In the genomic region with DNA sequence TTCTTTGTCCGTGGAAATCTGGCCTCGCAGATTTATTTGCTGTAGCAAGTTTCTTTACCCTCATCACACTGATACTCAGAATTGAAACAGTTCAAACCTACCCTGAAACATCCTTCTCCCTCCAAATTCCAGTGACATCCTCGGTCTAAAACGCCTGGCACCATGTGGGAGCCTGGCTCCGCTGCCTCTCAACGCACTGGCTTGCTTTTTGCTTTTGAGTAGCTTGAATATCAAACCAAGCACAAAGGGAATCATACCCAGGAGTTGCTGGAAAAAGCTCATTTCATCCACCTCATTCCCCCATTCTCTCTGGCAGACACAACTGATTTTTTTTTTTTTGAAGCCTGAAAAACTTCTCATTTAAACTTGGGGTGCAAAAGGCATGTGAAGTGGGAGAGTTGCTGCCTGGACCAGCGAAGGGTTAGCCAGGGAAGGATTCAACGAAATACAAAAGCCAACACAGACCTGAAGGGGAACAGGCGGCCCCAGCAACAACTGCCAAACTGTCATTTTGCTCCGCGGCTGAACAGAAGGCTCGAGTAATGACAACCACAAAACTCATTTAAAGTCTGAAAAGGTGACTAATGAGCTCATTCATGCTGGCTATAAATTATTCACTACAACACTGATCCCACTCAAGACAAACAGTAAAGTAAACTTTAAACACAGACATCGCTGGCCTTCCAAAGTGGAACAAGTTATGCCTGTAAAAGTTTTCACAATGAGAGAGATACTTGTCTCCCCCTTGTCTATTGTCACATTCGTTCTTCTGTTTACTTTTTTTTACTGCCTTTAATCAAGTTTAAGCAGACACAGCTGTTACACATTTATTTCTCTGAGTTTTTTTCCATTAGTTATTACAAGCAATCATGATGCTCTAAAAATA, we compare ENCODE assay signal across 9 cellular contexts. TPM values are rescaled to one million over a fixed set of nuclear protein-coding genes. Genes with fewer than 3 reads are reported as not detected.
DNase-seq lines count a peak whose midpoint lies in the region; ATAC-seq, FAIRE-seq and TF ChIP-seq lines count a peak whose summit lies in the region.
"Had no signal": no experiment of that assay in that cellular context is flagged by ENCODE, and none has a peak within 500 bp of the region (broad histone marks: within the 10 kb centered on the region; RNA-seq: fewer than 3 reads in every experiment).

No MANE protein-coding gene starts in this region.

- WGBS in HepG2 (ENCODE audit: low lambda C conversion rate), result 79% methylated on average over 14 of the region's 14 CpGs

- H3K79me2 ChIP-seq in OCI-LY1 (ENCODE audit: insufficient read depth, low read length) (no peaks in the 10 kb centered on the region), HepG2 (ENCODE audit: insufficient read depth, low read length) (no peaks in the 10 kb centered on the region)

- CTCF ChIA-PET in HepG2 (lab: Yijun Ruan, JAX; ENCODE audit: low intra/inter-chr PET ratio, low total read pairs), result no interaction called here

- H3K9me3 ChIP-seq in OCI-LY1 (ENCODE audit: low read length) (no peaks in the 10 kb centered on the region), HepG2 (ENCODE audit: low read length) (no peaks in the 10 kb centered on the region)
- H3K9me3 ChIP-seq: A549 had no signal

- H3K9ac ChIP-seq in OCI-LY1 (ENCODE audit: low read length) (peak overlapping the region; percentile 66), HepG2 (ENCODE audit: insufficient read depth, low read depth, low read length) (no peak overlapping the region)

- H3K4me1 ChIP-seq in OCI-LY1 (ENCODE audit: insufficient read depth, low read length, severe bottlenecking) (peaks cover 52% of the 10 kb centered on the region), HepG2 (ENCODE audit: insufficient read depth, low read length) (peaks cover 42% of the 10 kb centered on the region)
- H3K4me1 ChIP-seq: A549 had no signal

- POLR2A ChIA-PET in HepG2 (lab: Yijun Ruan, JAX), result no interaction called here

- no peak for ATAC-seq in HepG2

- H3K9me2 ChIP-seq in OCI-LY1 (ENCODE audit: low read depth, low read length), result no peaks in the 10 kb centered on the region

- no peaks in the 10 kb centered on the region for H3F3A ChIP-seq in OCI-LY1 (ENCODE audit: insufficient read depth, low read length)

- no peak for TF ChIP-seq POLR2A in HepG2 (IDR thresholded peaks at IDR 0.05; ENCODE audit: insufficient read depth in 1 of 2, low read depth in 2 of 2, low read length in 2 of 2)

- no peak for TF ChIP-seq EP300 in HepG2 (IDR thresholded peaks at IDR 0.05; ENCODE audit: low read depth in 2 of 2, low read length in 2 of 2)
- no peak for TF ChIP-seq EP300 in HepG2 (CRISPR knock-in tag; IDR thresholded peaks at IDR 0.05; ENCODE audit: borderline replicate concordance)

- peak; percentile 82 for DNase-seq in NCI-H510A treated with DMSO at 0.1 percent for 48 hours (lab: John Stamatoyannopoulos, UW)
- no peak for DNase-seq in NCI-H510A (lab: John Stamatoyannopoulos, UW)
- DNase-seq in astrocyte of the spinal cord (ENCODE audit: low read depth, low spot score), result peak; percentile 48
- DNase-seq in HepG2 (ENCODE audit: low spot score), result no peak
- peak; percentile 58 to 62 for DNase-seq in stimulated activated CD8-positive, alpha-beta memory T cell treated with anti-CD3 and anti-CD28 coated beads, Interleukin-15, amount 100 ng/mL, for 48 hours (ENCODE audit: low read depth in 2 of 2)
- no peak for DNase-seq in putamen (ENCODE audit: low spot score)
- no peak for DNase-seq in HPDE6-E6E7 (ENCODE audit: extremely low spot score)

- no peak for TF ChIP-seq RAD21 in HepG2 (CRISPR knock-in tag; IDR thresholded peaks at IDR 0.05)

- no peak for TF ChIP-seq CTCF in OCI-LY1 (IDR thresholded peaks at IDR 0.05; ENCODE audit: low read length)
- no peak for TF ChIP-seq CTCF in astrocyte of the spinal cord (IDR thresholded peaks at IDR 0.05; ENCODE audit: low read depth, low read length)
- TF ChIP-seq CTCF in HepG2 (CRISPR knock-in tag; IDR thresholded peaks at IDR 0.05), result no peak

- H3K4me3 ChIP-seq in OCI-LY1 (ENCODE audit: low read depth, low read length, poor library complexity, severe bottlenecking), result peak overlapping the region; percentile 54
- H3K4me3 ChIP-seq in astrocyte of the spinal cord (ENCODE audit: low read depth, low read length), result no peak overlapping the region
- H3K4me3 ChIP-seq in HepG2 (replicated peaks in 1 of 3; ENCODE audit: insufficient read depth in 1 of 3, low read depth in 2 of 3, low read length in 3 of 3), result no peak overlapping the region
- H3K4me3 ChIP-seq: A549 had no signal

- H3K4me2 ChIP-seq in OCI-LY1 (ENCODE audit: low read length) (peak overlapping the region; percentile 79), HepG2 (ENCODE audit: low read depth, low read length) (no peak overlapping the region)
- H3K4me2 ChIP-seq: A549 had no signal

- no peak overlapping the region for H2AFZ ChIP-seq in OCI-LY1 (ENCODE audit: low read length)
- no peak overlapping the region for H2AFZ ChIP-seq in HepG2 (ENCODE audit: low read length)

- H3K27me3 ChIP-seq in OCI-LY1 (ENCODE audit: insufficient read depth, low read length), result no peaks in the 10 kb centered on the region
- H3K27me3 ChIP-seq in HepG2 (ENCODE audit: control insufficient read depth in 1 of 2, insufficient read depth in 2 of 2, low read length in 2 of 2), result no peaks in the 10 kb centered on the region

- H4K20me1 ChIP-seq in OCI-LY1 (ENCODE audit: insufficient read depth, low read length) (no peaks in the 10 kb centered on the region), HepG2 (ENCODE audit: insufficient read depth, low read length) (no peaks in the 10 kb centered on the region)

- BruUV-seq in HepG2 (replicated peaks; lab: Mats Ljungman, UMichigan), result no TSS peak

- FAIRE-seq in HepG2 (lab: Jason Lieb, UNC), result no peak
- FAIRE-seq: A549 had no signal

- in situ Hi-C loops in astrocyte of the spinal cord (cut with HindIII; ENCODE audit: low sequenced_read_pairs) (no loop called here), HepG2 (cut with HindIII; ENCODE audit: extremely low pct_ligation_motif_present, low pct_unique_long_range_greater_than_20kb) (no loop called here)

- H3K36me3 ChIP-seq in OCI-LY1 (ENCODE audit: insufficient read depth, low read length) (no peaks in the 10 kb centered on the region), HepG2 (replicated peaks in 1 of 2; ENCODE audit: control insufficient read depth in 1 of 2, insufficient read depth in 2 of 2, low read length in 2 of 2) (no peaks in the 10 kb centered on the region)

- intact Hi-C loops in HepG2 (cut with micrococcal nuclease; ENCODE audit: unreplicated experiment), result no loop called here

- H3K27ac ChIP-seq in OCI-LY1 (ENCODE audit: low read depth, low read length, poor library complexity, severe bottlenecking), result peak overlapping the region; percentile 95
- H3K27ac ChIP-seq in HepG2 (ENCODE audit: extremely low read length, insufficient read depth, low read length), result no peak overlapping the region

TF ChIP-seq in HepG2, 621 proteins besides CTCF, POLR2A, EP300 and RAD21:
- TF ChIP-seq SNAI1 (CRISPR knock-in tag; IDR thresholded peaks at IDR 0.05; ENCODE audit: borderline replicate concordance) (no peak), RFX5 (IDR thresholded peaks at IDR 0.05; ENCODE audit: low read depth, low read length) (no peak), ZNF7 (CRISPR knock-in tag; IDR thresholded peaks at IDR 0.05) (0 out of 2 replicates have a peak, but pooled peaks have one; percentile 16), ZBTB38 (CRISPR knock-in tag; IDR thresholded peaks at IDR 0.05) (peak; percentile 50; the same call in 1 of the 2 replicates), SOX13 (IDR thresholded peaks at IDR 0.05) (no peak), SOX13 (CRISPR knock-in tag; conservative IDR thresholded peaks at IDR 0.05 in 1 of 2, IDR thresholded peaks at IDR 0.05 in 1 of 2) (peak in 1 of 2 experiments; percentile 23; a peak in 1 of 4 replicates)

RNA-seq across cellular contexts. Expression of a gene that starts 12.4 kb away (rescaled TPM):
- total RNA-seq in HepG2 (2016; rRNA removed; fragmentation: Illumina TruSeq; extraction: Trizol), result 32.4 and 42.4 TPM in 2 replicates
- 21.8 and 24.1 TPM in 2 replicates for total RNA-seq in HepG2 (2016; cell fraction: cytosol; rRNA removed; fragmentation: Illumina TruSeq; extraction: Trizol; ENCODE audit: low read depth)
- 31.8 and 34.4 TPM in 2 replicates for total RNA-seq in HepG2 (2016; cell fraction: insoluble cytoplasmic fraction; rRNA removed; fragmentation: Illumina TruSeq; extraction: Trizol)
- total RNA-seq in HepG2 (2016; cell fraction: membrane; rRNA removed; fragmentation: Illumina TruSeq; extraction: Trizol), result 34.0 and 40.7 TPM in 2 replicates
- total RNA-seq in HepG2 (2016; cell fraction: nucleus; rRNA removed; fragmentation: Illumina TruSeq; extraction: Trizol), result 56.5 and 60.0 TPM in 2 replicates
- 64.7 and 70.2 TPM in 2 replicates for polyA plus RNA-seq in HepG2 (2011; rRNA removed)
- polyA plus RNA-seq in HepG2 (2011; cell fraction: cytosol; rRNA removed), result 47.5 and 57.5 TPM in 2 replicates
- polyA plus RNA-seq in HepG2 (2011; cell fraction: nucleus; rRNA removed), result 59.1 and 68.8 TPM in 2 replicates
- polyA plus RNA-seq in HepG2 (2012), result 75.4 and 83.5 TPM in 2 replicates
- 12.3 and 14.4 TPM in 2 replicates for polyA plus RNA-seq in HepG2 (2016; cell fraction: cytosol; fragmentation: Illumina TruSeq; extraction: Trizol; ENCODE audit: low read depth)
- 34.1 and 37.2 TPM in 2 replicates for polyA plus RNA-seq in HepG2 (2016; cell fraction: insoluble cytoplasmic fraction; fragmentation: Illumina TruSeq; extraction: Trizol; ENCODE audit: low read depth)
- 22.0 and 25.1 TPM in 2 replicates for polyA plus RNA-seq in HepG2 (2016; cell fraction: membrane; fragmentation: Illumina TruSeq; extraction: Trizol; ENCODE audit: low read depth)
- 26.9 and 29.4 TPM in 2 replicates for polyA plus RNA-seq in HepG2 (2016; cell fraction: nucleus; fragmentation: Illumina TruSeq; extraction: Trizol; ENCODE audit: insufficient read depth, low read depth)
- 33.5 and 214 TPM in 2 replicates for polyA minus RNA-seq in HepG2 (2011; rRNA and poly(A)+ RNA removed; ENCODE audit: low replicate concordance)
- polyA minus RNA-seq in HepG2 (2011; cell fraction: cytosol; rRNA and poly(A)+ RNA removed), result 84.8 and 100 TPM in 2 replicates
- 187 and 226 TPM in 2 replicates for polyA minus RNA-seq in HepG2 (2011; cell fraction: nucleus; rRNA and poly(A)+ RNA removed)

Comparison
In these comparisons a context has a peak if more than half of its experiments do, and no peak if none do; other contexts are left out.
1. DNase-seq: peak in NCI-H510A treated with DMSO at 0.1 percent for 48 hours (single experiment), astrocyte of the spinal cord (single experiment) and stimulated activated CD8-positive, alpha-beta memory T cell treated with anti-CD3 and anti-CD28 coated beads, Interleukin-15, amount 100 ng/mL, for 48 hours (2 of 2); none in NCI-H510A (single experiment), HepG2 (single experiment), putamen (single experiment) and HPDE6-E6E7 (single experiment).